Comparison of ENCODE assay signal across 8 cellular contexts in genomic region chr9:72363908-72364678, GRCh38. TPM values are rescaled to one million over a fixed set of nuclear protein-coding genes. Genes with fewer than 3 reads are reported as not detected.
DNase-seq lines count a peak whose midpoint lies in the region; FAIRE-seq and TF ChIP-seq lines count a peak whose summit lies in the region.

No MANE protein-coding gene starts in this region.

- peak; percentile 24; the same call in 1 of the 2 replicates for TF ChIP-seq POLR2A in GM12891 (IDR thresholded peaks at IDR 0.05; ENCODE audit: low read depth, low read length)

- H3K4me3 ChIP-seq in MG63: peak overlapping the region; percentile 65

- FAIRE-seq in GM12891 (lab: Jason Lieb, UNC): peak; percentile 80

- H3K9me3 ChIP-seq in MG63: no peaks in the 10 kb centered on the region

- peak overlapping the region; percentile 100 for H3K27ac ChIP-seq in layer of hippocampus (ENCODE audit: low read depth, low read length)

- peak; percentile 68 for DNase-seq in GM12891 (ENCODE audit: insufficient read length, low spot score)
- peak; percentile 21 for DNase-seq in H4 (ENCODE audit: low spot score)
- DNase-seq in MG63: peak; percentile 55
- DNase-seq in activated CD4-positive, alpha-beta T cell treated with anti-CD3 and anti-CD28 coated beads for 1 hour: peak; percentile 53
- DNase-seq in cerebellum (ENCODE audit: low spot score): peak; percentile 57
- DNase-seq in stimulated activated CD4-positive, alpha-beta T cell treated with anti-CD3 and anti-CD28 coated beads, Interleukin-1b, Interleukin-23, amount 100 ng/mL, for 48 hours: peak; percentile 70
- no peak for DNase-seq in epidermal melanocyte (ENCODE audit: insufficient read length, low spot score)

- H3K27me3 ChIP-seq in MG63 (no peaks in the 10 kb centered on the region), layer of hippocampus (ENCODE audit: control insufficient read depth, insufficient read depth, low read length) (no peaks in the 10 kb centered on the region)

- peaks cover 44% of the 10 kb centered on the region for H3K36me3 ChIP-seq in MG63

TF ChIP-seq in GM12891, 5 proteins besides CTCF, POLR2A, EP300 and RAD21:
- TF ChIP-seq POLR2AphosphoS5 (IDR thresholded peaks at IDR 0.05; ENCODE audit: low read depth, low read length) (peak; percentile 49; the same call in 1 of the 2 replicates), PAX5 (IDR thresholded peaks at IDR 0.05; ENCODE audit: insufficient read depth, low read length, severe bottlenecking) (no peak), POU2F2 (IDR thresholded peaks at IDR 0.05; ENCODE audit: low read depth, low read length) (no peak), SPI1 (IDR thresholded peaks at IDR 0.05; ENCODE audit: low read depth, low read length) (no peak), TAF1 (IDR thresholded peaks at IDR 0.05; ENCODE audit: low read depth, low read length) (0 out of 2 replicates have a peak, but pooled peaks have one; percentile 44)

RNA-seq across cellular contexts. Expression of gene ZFAND5, which starts 0.9 kb away (rescaled TPM):
- polyA plus RNA-seq in GM12891 (2012; ENCODE audit: low read depth, missing spikeins): 73.4 TPM
- total RNA-seq in H4 (2014; rRNA removed; shearing (Covaris generic)): 170 and 179 TPM in 2 replicates
- total RNA-seq in MG63 (2014; rRNA removed; shearing (Covaris generic); ENCODE audit: low replicate concordance): 44.2 and 79.3 TPM in 2 replicates
- 205 TPM for total RNA-seq in cerebellum
